12 cellular contexts compared by ENCODE assay signal in the genomic region with DNA sequence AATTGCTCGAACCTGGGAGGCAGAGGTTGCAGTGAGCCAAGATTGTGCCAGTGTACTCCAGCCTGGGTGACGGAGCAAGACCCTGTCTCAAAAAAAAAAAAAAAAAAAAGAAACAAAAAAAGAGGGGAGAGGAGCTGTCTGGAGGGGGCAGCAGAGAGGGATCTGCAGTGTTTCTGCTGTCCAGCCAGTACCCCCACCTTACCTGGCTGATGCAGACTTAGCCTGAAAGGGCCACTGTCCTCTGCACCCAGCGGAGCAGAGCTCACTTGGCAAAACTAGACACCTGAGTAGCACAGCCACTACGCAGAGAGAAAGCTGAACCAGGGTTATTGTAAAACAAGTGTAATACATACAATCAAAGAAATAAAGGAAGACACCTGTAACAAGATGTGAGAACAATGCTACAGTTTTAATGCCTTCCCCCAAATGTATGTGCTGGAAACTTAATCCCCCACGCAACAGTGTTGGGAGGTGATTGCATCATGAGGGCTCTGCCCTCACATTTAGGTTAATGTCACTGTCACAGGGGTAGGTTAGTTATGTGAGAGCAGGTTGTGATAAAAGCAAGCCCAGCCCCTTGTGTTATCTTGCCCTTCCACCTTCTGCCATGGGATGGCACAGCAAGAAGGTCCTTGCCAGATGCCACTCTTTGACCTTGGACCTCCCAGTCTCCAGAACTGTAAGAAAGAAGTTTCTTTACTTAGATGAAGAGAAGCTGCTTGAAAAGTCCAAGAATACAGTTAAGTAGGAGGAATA.
A peak's percentile ranks its signal among the peaks of the same experiment; 100 is the strongest.
DNase-seq lines count a peak whose midpoint lies in the region; ATAC-seq and TF ChIP-seq lines count a peak whose summit lies in the region.
"Had no signal": no experiment of that assay in that cellular context is flagged by ENCODE, and none has a peak within 500 bp of the region (broad histone marks: within the 10 kb centered on the region; RNA-seq: fewer than 3 reads in every experiment).

No MANE protein-coding gene starts in this region.

- H3K27me3 ChIP-seq in SK-N-SH (ENCODE audit: insufficient read depth): no peaks in the 10 kb centered on the region
- H3K27me3 ChIP-seq in transverse colon: no peaks in the 10 kb centered on the region
- H3K27me3 ChIP-seq: ascending aorta had no signal

- H4K20me1 ChIP-seq in SK-N-SH (ENCODE audit: insufficient read depth): no peaks in the 10 kb centered on the region

- peaks cover 7% of the 10 kb centered on the region for H3K27me3 Mint-ChIP-seq in nephron (ENCODE audit: low read depth)

- no peak overlapping the region for H3K4me3 Mint-ChIP-seq in nephron

- H3K4me1 ChIP-seq in SK-N-SH (ENCODE audit: control insufficient read depth in 1 of 2, insufficient read depth in 2 of 2, low read depth in 1 of 2, low read length in 1 of 2) (peaks cover 5 to 26% of the 10 kb centered on the region in 2 experiments; a peak in 3 of 4 replicates), transverse colon (peaks cover 6 to 33% (median 12%) of the 10 kb centered on the region in 4 donors)
- H3K4me1 ChIP-seq: ascending aorta had no signal

- H3K9ac ChIP-seq in SK-N-SH: no peak overlapping the region

- H3K27ac ChIP-seq in SK-N-SH (ENCODE audit: low read depth in 2 of 2, low read length in 1 of 2): no peak overlapping the region
- no peak overlapping the region for H3K27ac ChIP-seq in transverse colon
- H3K27ac ChIP-seq: ascending aorta had no signal

- H3K36me3 ChIP-seq in SK-N-SH (replicated peaks in 1 of 2; ENCODE audit: control insufficient read depth in 1 of 2, insufficient read depth in 2 of 2, low read length in 1 of 2) (peaks cover 16% of the 10 kb centered on the region in 2 experiments), transverse colon (peaks cover 0 to 10% (median 0%) of the 10 kb centered on the region in 4 donors)

- CTCF ChIA-PET in SK-N-SH (lab: Yijun Ruan, JAX): interaction anchor here (0.8 to 1.4 kb wide), 6 partner anchors 9 to 278 kb away, joined by 3 to 5 read pairs (median 3); no protein-coding TSS in a partner anchor

- no peaks in the 10 kb centered on the region for H3K79me2 ChIP-seq in SK-N-SH (ENCODE audit: insufficient read depth)

- H3F3A ChIP-seq in SK-N-SH (replicated peaks; ENCODE audit: insufficient read depth): peaks cover under 1% of the 10 kb centered on the region

- intact Hi-C loops in transverse colon (cut with DNase I; ENCODE audit: low total_unique reads): no loop called here

- no peak overlapping the region for H2AFZ ChIP-seq in SK-N-SH (ENCODE audit: low read depth)

- peaks cover 43% of the 10 kb centered on the region for H3K4me1 Mint-ChIP-seq in nephron

- peaks cover 0 to 13% of the 10 kb centered on the region in 2 donors for H3K9me3 Mint-ChIP-seq in activated naive CD4-positive, alpha-beta T cell treated with anti-CD3 and anti-CD28 coated beads, Interleukin-2, amount 50 U/mL, for 72 hours
- H3K9me3 Mint-ChIP-seq in nephron: no peaks in the 10 kb centered on the region

- H3K4me3 ChIP-seq in SK-N-SH (ENCODE audit: low read depth in 2 of 2, low read length in 1 of 2) (no peak overlapping the region), transverse colon (no peak overlapping the region)
- H3K4me3 ChIP-seq: ascending aorta had no signal

- no peak for TF ChIP-seq POLR2A in transverse colon (IDR thresholded peaks at IDR 0.05)

- WGBS in SK-N-SH (ENCODE audit: low lambda C conversion rate): 93% methylated on average over 5 of the region's 5 CpGs
- 100% methylated on average over 5 of the region's 5 CpGs; no CpG with 5 or more reads in 1 of the 2 donors for whole genome bisulfite sequencing in transverse colon (ENCODE audit: low coverage in 1 of 2), 2 donors

- H3K9me3 ChIP-seq in SK-N-SH (no peaks in the 10 kb centered on the region), transverse colon (no peaks in the 10 kb centered on the region)
- H3K9me3 ChIP-seq: ascending aorta had no signal

- peak overlapping the region; percentile 26 to 99 for H3K27ac Mint-ChIP-seq in activated naive CD4-positive, alpha-beta T cell treated with anti-CD3 and anti-CD28 coated beads, Interleukin-2, amount 50 U/mL, for 72 hours
- H3K27ac Mint-ChIP-seq in nephron: no peak overlapping the region

- in situ Hi-C loops in transverse colon (cut with MboI; ENCODE audit: low pct_ligation_motif_present in 1 of 4, low pct_unique_long_range_greater_than_20kb in 1 of 4, low sequenced_read_pairs in 3 of 4): no loop called here

- ATAC-seq in SK-N-SH treated with all-trans-retinoic acid at 6 μM for 48 hours (no peak), HG03175 (IDR thresholded peaks at IDR 0.05; ENCODE audit: unreplicated experiment) (no peak)
- ATAC-seq in activated naive CD4-positive, alpha-beta T cell treated with anti-CD3 and anti-CD28 coated beads, Interleukin-2, amount 50 U/mL, for 72 hours: no peak

- TF ChIP-seq EP300 in SK-N-SH (IDR thresholded peaks at IDR 0.05; ENCODE audit: borderline replicate concordance in 1 of 2, low read depth in 1 of 2, low read length in 1 of 2): no peak
- no peak for TF ChIP-seq EP300 in transverse colon (IDR thresholded peaks at IDR 0.05; ENCODE audit: low read depth)

- DNase-seq in SK-N-SH (no peak), HUDEP-2 (lab: John Stamatoyannopoulos, UW; ENCODE audit: unreplicated experiment in 76 of 76) (peak in 67 of 76 experiments; percentile 13 to 85 (median 52)), GF-D8 (lab: John Stamatoyannopoulos, UW) (no peak), transverse colon (no peak)
- DNase-seq in activated naive CD4-positive, alpha-beta T cell treated with anti-CD3 and anti-CD28 coated beads, Interleukin-2, amount 50 U/mL, for 72 hours (ENCODE audit: low spot score in 2 of 2): no peak
- DNase-seq: AML-193; NCI-H524 treated with DMSO at 0.1 percent for 48 hours; stimulated activated CD4-positive, alpha-beta T cell treated with anti-CD3 and anti-CD28 coated beads, Interleukin-4, amount 100 ng/mL, for 24 hours had no signal

- peaks cover 43 to 59% of the 10 kb centered on the region in 2 donors for H3K36me3 Mint-ChIP-seq in activated naive CD4-positive, alpha-beta T cell treated with anti-CD3 and anti-CD28 coated beads, Interleukin-2, amount 50 U/mL, for 72 hours
- H3K36me3 Mint-ChIP-seq in nephron (ENCODE audit: low read depth): peaks cover 32% of the 10 kb centered on the region

- no peak overlapping the region for H3K4me2 ChIP-seq in SK-N-SH

- TF ChIP-seq CTCF in SK-N-SH (IDR thresholded peaks at IDR 0.05) (peak; percentile 45), nephron (IDR thresholded peaks at IDR 0.05; ENCODE audit: unreplicated experiment in 3 of 3) (peak in 2 of 3 experiments; percentile 8 to 10), transverse colon (IDR thresholded peaks at IDR 0.05) (no peak)

- POLR2A ChIA-PET in SK-N-SH (lab: Yijun Ruan, JAX): no interaction called here

- peak; percentile 4; the same call in 1 of the 2 replicates for TF ChIP-seq RAD21 in SK-N-SH (IDR thresholded peaks at IDR 0.05; ENCODE audit: low read length)

- no peaks in the 10 kb centered on the region for H3K9me2 ChIP-seq in SK-N-SH

TF ChIP-seq in SK-N-SH, 30 proteins besides CTCF, POLR2A, EP300 and RAD21 (continues in another document):
- TF ChIP-seq, protein P1, sequence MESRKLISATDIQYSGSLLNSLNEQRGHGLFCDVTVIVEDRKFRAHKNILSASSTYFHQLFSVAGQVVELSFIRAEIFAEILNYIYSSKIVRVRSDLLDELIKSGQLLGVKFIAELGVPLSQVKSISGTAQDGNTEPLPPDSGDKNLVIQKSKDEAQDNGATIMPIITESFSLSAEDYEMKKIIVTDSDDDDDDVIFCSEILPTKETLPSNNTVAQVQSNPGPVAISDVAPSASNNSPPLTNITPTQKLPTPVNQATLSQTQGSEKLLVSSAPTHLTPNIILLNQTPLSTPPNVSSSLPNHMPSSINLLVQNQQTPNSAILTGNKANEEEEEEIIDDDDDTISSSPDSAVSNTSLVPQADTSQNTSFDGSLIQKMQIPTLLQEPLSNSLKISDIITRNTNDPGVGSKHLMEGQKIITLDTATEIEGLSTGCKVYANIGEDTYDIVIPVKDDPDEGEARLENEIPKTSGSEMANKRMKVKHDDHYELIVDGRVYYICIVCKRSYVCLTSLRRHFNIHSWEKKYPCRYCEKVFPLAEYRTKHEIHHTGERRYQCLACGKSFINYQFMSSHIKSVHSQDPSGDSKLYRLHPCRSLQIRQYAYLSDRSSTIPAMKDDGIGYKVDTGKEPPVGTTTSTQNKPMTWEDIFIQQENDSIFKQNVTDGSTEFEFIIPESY (IDR thresholded peaks at IDR 0.05; ENCODE audit: borderline replicate concordance, low read depth): no peak
- TF ChIP-seq TAF1 (IDR thresholded peaks at IDR 0.05; ENCODE audit: borderline replicate concordance, low read depth, low read length): no peak
- TF ChIP-seq, protein P2, sequence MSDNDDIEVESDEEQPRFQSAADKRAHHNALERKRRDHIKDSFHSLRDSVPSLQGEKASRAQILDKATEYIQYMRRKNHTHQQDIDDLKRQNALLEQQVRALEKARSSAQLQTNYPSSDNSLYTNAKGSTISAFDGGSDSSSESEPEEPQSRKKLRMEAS (IDR thresholded peaks at IDR 0.05; ENCODE audit: low read depth): no peak
- no peak for TF ChIP-seq GABPA (IDR thresholded peaks at IDR 0.05; ENCODE audit: low read depth)
- no peak for TF ChIP-seq RFX5 (IDR thresholded peaks at IDR 0.05; ENCODE audit: low read length)

TF ChIP-seq in SK-N-SH treated with all-trans-retinoic acid at 6 μM for 48 hours, 23 proteins besides CTCF, POLR2A, EP300 and RAD21:
- TF ChIP-seq RARB (CRISPR knock-in tag; IDR thresholded peaks at IDR 0.05): no peak
- no peak for TF ChIP-seq ARNTL (CRISPR knock-in tag; IDR thresholded peaks at IDR 0.05; ENCODE audit: borderline replicate concordance, low read depth)

Comparison
In these comparisons a context has a peak if more than half of its experiments do, and no peak if none do; other contexts are left out.
1. DNase-seq: peak in HUDEP-2 (67 of 76); none in SK-N-SH (single experiment), activated naive CD4-positive, alpha-beta T cell treated with anti-CD3 and anti-CD28 coated beads, Interleukin-2, amount 50 U/mL, for 72 hours (0 of 2), GF-D8 (single experiment) and transverse colon (single experiment).
2. CTCF ChIP-seq: peak in SK-N-SH (single experiment) and nephron (2 of 3); none in transverse colon (0 of 5).
3. H3K27ac Mint-ChIP-seq: peak in activated naive CD4-positive, alpha-beta T cell treated with anti-CD3 and anti-CD28 coated beads, Interleukin-2, amount 50 U/mL, for 72 hours (2 of 2); none in nephron (0 of 3).